Comparison of ENCODE assay signal across 10 cellular contexts in genomic region chr6:108921547-108922331, GRCh38.
A peak's percentile ranks its signal among the peaks of the same experiment; 100 is the strongest.
DNase-seq lines count a peak whose midpoint lies in the region; ATAC-seq, FAIRE-seq and TF ChIP-seq lines count a peak whose summit lies in the region.
"Had no signal": no experiment of that assay in that cellular context is flagged by ENCODE, and none has a peak within 500 bp of the region (broad histone marks: within the 10 kb centered on the region; RNA-seq: fewer than 3 reads in every experiment).

No MANE protein-coding gene starts in this region.

- ATAC-seq in pancreas (peak in 3 of 4 donors; percentile 52 to 57 (median 53)), HG02571 (IDR thresholded peaks at IDR 0.05; ENCODE audit: unreplicated experiment) (no peak), HG02885 (IDR thresholded peaks at IDR 0.05; ENCODE audit: poor library complexity, unreplicated experiment) (no peak), GM18907 (IDR thresholded peaks at IDR 0.05; ENCODE audit: unreplicated experiment) (no peak)

- peaks cover 16% of the 10 kb centered on the region for H3K4me1 Mint-ChIP-seq in MCF 10A (ENCODE audit: insufficient read depth, unreplicated experiment)

- H3K36me3 Mint-ChIP-seq in MCF 10A (ENCODE audit: insufficient read depth, unreplicated experiment), result no peaks in the 10 kb centered on the region

- BruUV-seq in MCF 10A (replicated peaks; lab: Mats Ljungman, UMichigan), result no TSS peak

- intact Hi-C loops in MCF 10A (cut with micrococcal nuclease) (no loop called here), pancreas (cut with DNase I) (no loop called here)

- H3K27me3 Mint-ChIP-seq in MCF 10A (ENCODE audit: insufficient read depth, unreplicated experiment), result no peaks in the 10 kb centered on the region

- H3K4me3 Mint-ChIP-seq in MCF 10A (ENCODE audit: unreplicated experiment), result no peak overlapping the region

- TF ChIP-seq CTCF in MCF 10A (IDR thresholded peaks at IDR 0.05; ENCODE audit: unreplicated experiment), result no peak
- TF ChIP-seq CTCF in pancreas (IDR thresholded peaks at IDR 0.05), result no peak

- no peaks in the 10 kb centered on the region for H3K27me3 ChIP-seq in pancreas
- H3K27me3 ChIP-seq: upper lobe of left lung had no signal

- POLR2A ChIA-PET in MCF 10A (lab: Yijun Ruan, JAX), result interaction anchor here (1.0 kb wide), 1 partner anchor 21 kb away, joined by 3 read pairs; no protein-coding TSS in a partner anchor

- H3K4me1 ChIP-seq in pancreas, result peaks cover 0 to 4% (median 3%) of the 10 kb centered on the region in 3 donors

- WGBS in pancreas, 2 donors, result 87 to 88% methylated on average over 9 of the region's 9 CpGs

- FAIRE-seq in pancreas (lab: Jason Lieb, UNC), result no peak

- H3K36me3 ChIP-seq in pancreas, result no peaks in the 10 kb centered on the region
- H3K36me3 ChIP-seq: upper lobe of left lung had no signal

- H3K27ac ChIP-seq in pancreas, result no peak overlapping the region

- DNase-seq in GF-D8 (lab: John Stamatoyannopoulos, UW) (peak; percentile 19), NCI-H2227 treated with DMSO at 0.1 percent for 48 hours (lab: John Stamatoyannopoulos, UW) (peak; percentile 4), MCF 10A (ENCODE audit: unreplicated experiment) (peak; percentile 82), pancreas (no peak), NCI-H1105 treated with DMSO at 0.1 percent for 48 hours (lab: John Stamatoyannopoulos, UW) (no peak)
- DNase-seq: NCI-H526, upper lobe of left lung had no signal

- CTCF ChIA-PET in MCF 10A (lab: Yijun Ruan, JAX), result interaction anchor here (0.5 to 1.1 kb wide), 5 partner anchors 9 to 269 kb away, joined by 3 to 4 read pairs (median 4); no protein-coding TSS in a partner anchor

- no peaks in the 10 kb centered on the region for H3K9me3 Mint-ChIP-seq in MCF 10A (ENCODE audit: unreplicated experiment)

- H3K4me3 ChIP-seq in pancreas, result no peak overlapping the region
- H3K4me3 ChIP-seq: upper lobe of left lung had no signal

- H3K9me3 ChIP-seq in pancreas, result no peaks in the 10 kb centered on the region
- H3K9me3 ChIP-seq: upper lobe of left lung had no signal

- H3K27ac Mint-ChIP-seq in MCF 10A (ENCODE audit: low read depth, unreplicated experiment), result no peak overlapping the region

Comparison
In these comparisons a context has a peak if more than half of its experiments do, and no peak if none do; other contexts are left out.
1. DNase-seq: peak in GF-D8 (single experiment), NCI-H2227 treated with DMSO at 0.1 percent for 48 hours (single experiment) and MCF 10A (single experiment); none in pancreas (0 of 6) and NCI-H1105 treated with DMSO at 0.1 percent for 48 hours (single experiment).
2. ATAC-seq: peak in pancreas (3 of 4); none in HG02571 (single experiment), HG02885 (single experiment) and GM18907 (single experiment).